In genomic region chr2:43217228-43218220, GRCh38 we compare ENCODE assay signal across 8 cellular contexts. TPM values are rescaled to one million over a fixed set of nuclear protein-coding genes. Genes with fewer than 3 reads are reported as not detected.
A peak's percentile ranks its signal among the peaks of the same experiment; 100 is the strongest.
DNase-seq lines count a peak whose midpoint lies in the region; ATAC-seq and TF ChIP-seq lines count a peak whose summit lies in the region.

No MANE protein-coding gene starts in this region.

- H3K9me3 Mint-ChIP-seq in GM23338, result no peaks in the 10 kb centered on the region; the same call in 2 of the 3 replicates

- H4K91ac ChIP-seq in trophoblast cell (ENCODE audit: low read depth, low read length), result no peak overlapping the region

- peaks cover 6% of the 10 kb centered on the region for H3K79me2 ChIP-seq in GM23338 (replicated peaks; ENCODE audit: insufficient read depth)
- H3K79me2 ChIP-seq in trophoblast cell (ENCODE audit: control insufficient read depth, insufficient read depth, low read length, poor library complexity), result no peaks in the 10 kb centered on the region

- H3K4me1 Mint-ChIP-seq in GM23338, result peaks cover 64% of the 10 kb centered on the region

- peaks cover 9% of the 10 kb centered on the region; the same call in 2 of the 3 replicates for H3K36me3 Mint-ChIP-seq in GM23338 (ENCODE audit: low read depth)

- no peak overlapping the region for H3K18ac ChIP-seq in trophoblast cell (ENCODE audit: low read length)

- H2BK5ac ChIP-seq in trophoblast cell (ENCODE audit: low read depth, low read length, poor library complexity), result no peak overlapping the region

- no peak overlapping the region for H4K8ac ChIP-seq in trophoblast cell (ENCODE audit: low read depth, low read length)

- H3K4me2 ChIP-seq in GM23338 (peak overlapping the region; percentile 79), trophoblast cell (ENCODE audit: low read length) (peak overlapping the region; percentile 27)

- H2BK120ac ChIP-seq in trophoblast cell (ENCODE audit: insufficient read depth, low read length, poor library complexity), result no peak overlapping the region

- no peak for TF ChIP-seq CTCF in GM23338 (conservative IDR thresholded peaks at IDR 0.05; ENCODE audit: low read depth in 2 of 2)
- no peak for TF ChIP-seq CTCF in epithelial cell of esophagus (IDR thresholded peaks at IDR 0.05; ENCODE audit: insufficient read depth, low read depth, low read length, missing control alignments)

- peak overlapping the region; percentile 89 for H3K27ac Mint-ChIP-seq in GM23338

- no peak for TF ChIP-seq POLR2A in erythroblast (IDR thresholded peaks at IDR 0.05; ENCODE audit: low read length)

- H3K4ac ChIP-seq in trophoblast cell (ENCODE audit: low read depth, low read length), result no peak overlapping the region

- H3F3A ChIP-seq in GM23338 (replicated peaks; ENCODE audit: low read depth), result peaks cover 48% of the 10 kb centered on the region

- H3K9me2 ChIP-seq in GM23338 (ENCODE audit: insufficient read depth), result no peaks in the 10 kb centered on the region

- H3K9ac ChIP-seq in NT2/D1 (ENCODE audit: insufficient read length, low read depth) (peak overlapping the region; percentile 63), trophoblast cell (ENCODE audit: low read length) (no peak overlapping the region)

- H3K27me3 ChIP-seq in GM23338 (ENCODE audit: insufficient read depth) (no peaks in the 10 kb centered on the region), NT2/D1 (ENCODE audit: insufficient read depth, insufficient read length) (no peaks in the 10 kb centered on the region), trophoblast cell (ENCODE audit: insufficient read depth, low read length) (no peaks in the 10 kb centered on the region)

- in situ Hi-C loops in G401 (cut with HindIII; ENCODE audit: low sequenced_read_pairs), result no loop called here

- no peak overlapping the region for H4K12ac ChIP-seq in trophoblast cell (ENCODE audit: low read depth, low read length)

- no peaks in the 10 kb centered on the region for H4K20me1 ChIP-seq in GM23338 (replicated peaks; ENCODE audit: insufficient read depth)

- DNase-seq in GM23338 (ENCODE audit: low spot score), result peak; percentile 97
- peak; percentile 96 for DNase-seq in NT2/D1 (ENCODE audit: low read depth, low spot score)
- DNase-seq in epithelial cell of esophagus (ENCODE audit: low read depth), result peak; percentile 49
- DNase-seq in trophoblast cell, result no peak
- no peak for DNase-seq in erythroblast (lab: John Stamatoyannopoulos, UW)
- DNase-seq in G401 (ENCODE audit: low spot score), result no peak
- DNase-seq in RKO (ENCODE audit: low spot score), result no peak
- no peak for DNase-seq in activated CD8-positive, alpha-beta memory T cell treated with anti-CD3 and anti-CD28 coated beads, Interleukin-2, amount 50 U/mL, for 48 hours

- peak overlapping the region; percentile 77 for H3K4me3 Mint-ChIP-seq in GM23338

- H3K79me1 ChIP-seq in trophoblast cell (ENCODE audit: low read length), result peaks cover 22% of the 10 kb centered on the region

- no peak overlapping the region for H3K23ac ChIP-seq in trophoblast cell (ENCODE audit: low read length)

- peak overlapping the region; percentile 0 for H2BK12ac ChIP-seq in trophoblast cell (ENCODE audit: low read length)

- no peaks in the 10 kb centered on the region for H3K36me3 ChIP-seq in GM23338 (ENCODE audit: insufficient read depth)
- H3K36me3 ChIP-seq in NT2/D1 (ENCODE audit: insufficient read depth, insufficient read length, low read length), result peaks cover 2% of the 10 kb centered on the region
- no peaks in the 10 kb centered on the region for H3K36me3 ChIP-seq in trophoblast cell (ENCODE audit: control insufficient read depth in 1 of 2, insufficient read depth in 2 of 2, low read length in 2 of 2)

- H3K9me3 ChIP-seq in NT2/D1 (ENCODE audit: insufficient read depth, low read length), result no peaks in the 10 kb centered on the region
- H3K9me3 ChIP-seq in trophoblast cell (ENCODE audit: insufficient read depth, low read depth, low read length), result peaks cover 2% of the 10 kb centered on the region

- ATAC-seq in GM23338, result peak; percentile 64

- H2AFZ ChIP-seq in GM23338 (no peak overlapping the region), trophoblast cell (ENCODE audit: insufficient read depth, low read length, poor library complexity) (no peak overlapping the region)

- H2AK5ac ChIP-seq in trophoblast cell (ENCODE audit: low read length), result no peak overlapping the region

- no peak overlapping the region for H3K14ac ChIP-seq in trophoblast cell (ENCODE audit: low read length)

- H3K27ac ChIP-seq in GM23338 (ENCODE audit: low read depth) (peak overlapping the region; percentile 96), trophoblast cell (ENCODE audit: low read depth, low read length) (peak overlapping the region; percentile 87)

- H3K4me1 ChIP-seq in GM23338 (ENCODE audit: insufficient read depth) (peaks cover 68% of the 10 kb centered on the region), NT2/D1 (ENCODE audit: insufficient read depth, insufficient read length) (peaks cover 4% of the 10 kb centered on the region), trophoblast cell (ENCODE audit: control insufficient read depth in 1 of 2, insufficient read depth in 2 of 2, low read length in 2 of 2) (peaks cover 24 to 35% of the 10 kb centered on the region in 2 experiments)

- WGBS in trophoblast cell (ENCODE audit: extremely low coverage, insufficient coverage, insufficient read length), result no CpG with 5 or more reads among the region's 14 CpGs

- H3K27me3 Mint-ChIP-seq in GM23338 (ENCODE audit: insufficient read depth, low read depth, poor library complexity), result peaks cover 16% of the 10 kb centered on the region

- H3K4me3 ChIP-seq in GM23338, result peak overlapping the region; percentile 97
- no peak overlapping the region for H3K4me3 ChIP-seq in NT2/D1 (ENCODE audit: insufficient read length, low read depth)
- H3K4me3 ChIP-seq in epithelial cell of esophagus (ENCODE audit: low read length), result no peak overlapping the region
- no peak overlapping the region for H3K4me3 ChIP-seq in trophoblast cell (ENCODE audit: low read depth, low read length)

TF ChIP-seq in GM23338, 12 proteins besides CTCF, POLR2A, EP300 and RAD21 (continues in another document):
- TF ChIP-seq, protein P1, sequence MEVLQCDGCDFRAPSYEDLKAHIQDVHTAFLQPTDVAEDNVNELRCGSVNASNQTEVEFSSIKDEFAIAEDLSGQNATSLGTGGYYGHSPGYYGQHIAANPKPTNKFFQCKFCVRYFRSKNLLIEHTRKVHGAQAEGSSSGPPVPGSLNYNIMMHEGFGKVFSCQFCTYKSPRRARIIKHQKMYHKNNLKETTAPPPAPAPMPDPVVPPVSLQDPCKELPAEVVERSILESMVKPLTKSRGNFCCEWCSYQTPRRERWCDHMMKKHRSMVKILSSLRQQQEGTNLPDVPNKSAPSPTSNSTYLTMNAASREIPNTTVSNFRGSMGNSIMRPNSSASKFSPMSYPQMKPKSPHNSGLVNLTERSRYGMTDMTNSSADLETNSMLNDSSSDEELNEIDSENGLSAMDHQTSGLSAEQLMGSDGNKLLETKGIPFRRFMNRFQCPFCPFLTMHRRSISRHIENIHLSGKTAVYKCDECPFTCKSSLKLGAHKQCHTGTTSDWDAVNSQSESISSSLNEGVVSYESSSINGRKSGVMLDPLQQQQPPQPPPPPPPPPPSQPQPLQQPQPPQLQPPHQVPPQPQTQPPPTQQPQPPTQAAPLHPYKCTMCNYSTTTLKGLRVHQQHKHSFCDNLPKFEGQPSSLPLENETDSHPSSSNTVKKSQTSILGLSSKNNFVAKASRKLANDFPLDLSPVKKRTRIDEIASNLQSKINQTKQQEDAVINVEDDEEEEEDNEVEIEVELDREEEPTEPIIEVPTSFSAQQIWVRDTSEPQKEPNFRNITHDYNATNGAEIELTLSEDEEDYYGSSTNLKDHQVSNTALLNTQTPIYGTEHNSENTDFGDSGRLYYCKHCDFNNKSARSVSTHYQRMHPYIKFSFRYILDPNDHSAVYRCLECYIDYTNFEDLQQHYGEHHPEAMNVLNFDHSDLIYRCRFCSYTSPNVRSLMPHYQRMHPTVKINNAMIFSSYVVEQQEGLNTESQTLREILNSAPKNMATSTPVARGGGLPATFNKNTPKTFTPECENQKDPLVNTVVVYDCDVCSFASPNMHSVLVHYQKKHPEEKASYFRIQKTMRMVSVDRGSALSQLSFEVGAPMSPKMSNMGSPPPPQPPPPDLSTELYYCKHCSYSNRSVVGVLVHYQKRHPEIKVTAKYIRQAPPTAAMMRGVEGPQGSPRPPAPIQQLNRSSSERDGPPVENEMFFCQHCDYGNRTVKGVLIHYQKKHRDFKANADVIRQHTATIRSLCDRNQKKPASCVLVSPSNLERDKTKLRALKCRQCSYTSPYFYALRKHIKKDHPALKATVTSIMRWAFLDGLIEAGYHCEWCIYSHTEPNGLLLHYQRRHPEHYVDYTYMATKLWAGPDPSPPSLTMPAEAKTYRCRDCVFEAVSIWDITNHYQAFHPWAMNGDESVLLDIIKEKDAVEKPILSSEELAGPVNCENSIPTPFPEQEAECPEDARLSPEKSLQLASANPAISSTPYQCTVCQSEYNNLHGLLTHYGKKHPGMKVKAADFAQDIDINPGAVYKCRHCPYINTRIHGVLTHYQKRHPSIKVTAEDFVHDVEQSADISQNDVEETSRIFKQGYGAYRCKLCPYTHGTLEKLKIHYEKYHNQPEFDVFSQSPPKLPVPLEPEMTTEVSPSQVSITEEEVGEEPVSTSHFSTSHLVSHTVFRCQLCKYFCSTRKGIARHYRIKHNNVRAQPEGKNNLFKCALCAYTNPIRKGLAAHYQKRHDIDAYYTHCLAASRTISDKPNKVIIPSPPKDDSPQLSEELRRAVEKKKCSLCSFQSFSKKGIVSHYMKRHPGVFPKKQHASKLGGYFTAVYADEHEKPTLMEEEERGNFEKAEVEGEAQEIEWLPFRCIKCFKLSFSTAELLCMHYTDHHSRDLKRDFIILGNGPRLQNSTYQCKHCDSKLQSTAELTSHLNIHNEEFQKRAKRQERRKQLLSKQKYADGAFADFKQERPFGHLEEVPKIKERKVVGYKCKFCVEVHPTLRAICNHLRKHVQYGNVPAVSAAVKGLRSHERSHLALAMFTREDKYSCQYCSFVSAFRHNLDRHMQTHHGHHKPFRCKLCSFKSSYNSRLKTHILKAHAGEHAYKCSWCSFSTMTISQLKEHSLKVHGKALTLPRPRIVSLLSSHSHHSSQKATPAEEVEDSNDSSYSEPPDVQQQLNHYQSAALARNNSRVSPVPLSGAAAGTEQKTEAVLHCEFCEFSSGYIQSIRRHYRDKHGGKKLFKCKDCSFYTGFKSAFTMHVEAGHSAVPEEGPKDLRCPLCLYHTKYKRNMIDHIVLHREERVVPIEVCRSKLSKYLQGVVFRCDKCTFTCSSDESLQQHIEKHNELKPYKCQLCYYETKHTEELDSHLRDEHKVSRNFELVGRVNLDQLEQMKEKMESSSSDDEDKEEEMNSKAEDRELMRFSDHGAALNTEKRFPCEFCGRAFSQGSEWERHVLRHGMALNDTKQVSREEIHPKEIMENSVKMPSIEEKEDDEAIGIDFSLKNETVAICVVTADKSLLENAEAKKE (CRISPR knock-in tag; IDR thresholded peaks at IDR 0.05), result peak; percentile 49; the same call in 1 of the 2 replicates
- TF ChIP-seq POLR2AphosphoS5 (IDR thresholded peaks at IDR 0.05; ENCODE audit: low read depth), result peak; percentile 28; the same call in 1 of the 2 replicates
- TF ChIP-seq JUNB (IDR thresholded peaks at IDR 0.05; ENCODE audit: unreplicated experiment), result no peak

RNA-seq across cellular contexts. Expression of gene ZFP36L2, which starts 8.9 kb away (rescaled TPM):
- 37.9 and 43.0 TPM in 2 replicates for total RNA-seq in GM23338 (2014; rRNA removed; shearing (Covaris generic))
- polyA plus RNA-seq in GM23338 (2016; fragmentation: Nextera tagmentation; extraction: Ambion mirVana), result 38.4 and 39.6 TPM in 2 replicates
- polyA plus RNA-seq in trophoblast cell (2013), result 62.0 and 65.7 TPM in 2 replicates
- total RNA-seq in G401 (2014; rRNA removed; shearing (Covaris generic)), result 22.5 and 32.4 TPM in 2 replicates

Comparison
In these comparisons a context has a peak if more than half of its experiments do, and no peak if none do; other contexts are left out.
1. DNase-seq: peak in GM23338 (single experiment), NT2/D1 (single experiment) and epithelial cell of esophagus (single experiment); none in trophoblast cell (0 of 2), erythroblast (0 of 2), G401 (single experiment), RKO (single experiment) and activated CD8-positive, alpha-beta memory T cell treated with anti-CD3 and anti-CD28 coated beads, Interleukin-2, amount 50 U/mL, for 48 hours (single experiment).